In the genomic region with DNA sequence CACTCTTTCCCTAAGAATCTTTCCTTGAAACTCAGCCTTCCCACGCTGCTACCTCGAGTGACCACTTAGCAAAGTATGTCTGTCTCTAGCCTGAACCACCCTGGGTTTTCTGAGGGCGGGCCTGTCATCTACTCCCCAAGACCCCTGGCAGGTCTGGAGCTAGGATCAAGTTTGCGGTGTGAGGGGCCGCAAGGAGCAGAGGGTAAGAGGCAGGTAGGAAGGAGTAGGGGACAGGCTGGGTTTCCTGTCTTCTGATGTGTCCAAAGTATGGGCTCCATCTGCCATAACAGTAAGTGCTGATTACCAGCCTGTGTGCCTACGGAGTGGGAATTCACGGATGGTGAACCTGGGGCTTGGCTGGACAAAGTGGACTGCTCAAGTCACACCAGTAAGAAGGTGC, we compare ENCODE assay signal across 1 cellular context.
TF ChIP-seq lines count a peak whose summit lies in the region.

No MANE protein-coding gene starts in this region.

TF ChIP-seq in HepG2, 621 proteins besides CTCF, POLR2A, EP300 and RAD21:
- TF ChIP-seq ZNF878 (CRISPR knock-in tag; IDR thresholded peaks at IDR 0.05) = no peak
- TF ChIP-seq FOXC1 (CRISPR knock-in tag; IDR thresholded peaks at IDR 0.05; ENCODE audit: borderline replicate concordance) = peak; percentile 45; the same call in 1 of the 2 replicates
- no peak for TF ChIP-seq HNRNPL (IDR thresholded peaks at IDR 0.05; ENCODE audit: low read depth, low read length)
- TF ChIP-seq ZFP41 (CRISPR knock-in tag; IDR thresholded peaks at IDR 0.05; ENCODE audit: borderline replicate concordance) = 0 out of 2 replicates have a peak, but pooled peaks have one; percentile 51
- no peak for TF ChIP-seq SOX5 (CRISPR knock-in tag; IDR thresholded peaks at IDR 0.05; ENCODE audit: borderline replicate concordance)
- TF ChIP-seq, protein P1, sequence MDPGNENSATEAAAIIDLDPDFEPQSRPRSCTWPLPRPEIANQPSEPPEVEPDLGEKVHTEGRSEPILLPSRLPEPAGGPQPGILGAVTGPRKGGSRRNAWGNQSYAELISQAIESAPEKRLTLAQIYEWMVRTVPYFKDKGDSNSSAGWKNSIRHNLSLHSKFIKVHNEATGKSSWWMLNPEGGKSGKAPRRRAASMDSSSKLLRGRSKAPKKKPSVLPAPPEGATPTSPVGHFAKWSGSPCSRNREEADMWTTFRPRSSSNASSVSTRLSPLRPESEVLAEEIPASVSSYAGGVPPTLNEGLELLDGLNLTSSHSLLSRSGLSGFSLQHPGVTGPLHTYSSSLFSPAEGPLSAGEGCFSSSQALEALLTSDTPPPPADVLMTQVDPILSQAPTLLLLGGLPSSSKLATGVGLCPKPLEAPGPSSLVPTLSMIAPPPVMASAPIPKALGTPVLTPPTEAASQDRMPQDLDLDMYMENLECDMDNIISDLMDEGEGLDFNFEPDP (CRISPR knock-in tag; conservative IDR thresholded peaks at IDR 0.05) = no peak
- no peak for TF ChIP-seq ZNF883 (CRISPR knock-in tag; IDR thresholded peaks at IDR 0.05; ENCODE audit: not compliant biosample characterization)
- TF ChIP-seq, protein P2, sequence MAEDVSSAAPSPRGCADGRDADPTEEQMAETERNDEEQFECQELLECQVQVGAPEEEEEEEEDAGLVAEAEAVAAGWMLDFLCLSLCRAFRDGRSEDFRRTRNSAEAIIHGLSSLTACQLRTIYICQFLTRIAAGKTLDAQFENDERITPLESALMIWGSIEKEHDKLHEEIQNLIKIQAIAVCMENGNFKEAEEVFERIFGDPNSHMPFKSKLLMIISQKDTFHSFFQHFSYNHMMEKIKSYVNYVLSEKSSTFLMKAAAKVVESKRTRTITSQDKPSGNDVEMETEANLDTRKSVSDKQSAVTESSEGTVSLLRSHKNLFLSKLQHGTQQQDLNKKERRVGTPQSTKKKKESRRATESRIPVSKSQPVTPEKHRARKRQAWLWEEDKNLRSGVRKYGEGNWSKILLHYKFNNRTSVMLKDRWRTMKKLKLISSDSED (CRISPR knock-in tag; IDR thresholded peaks at IDR 0.05) = no peak
- no peak for TF ChIP-seq ESRRA (CRISPR knock-in tag; IDR thresholded peaks at IDR 0.05; ENCODE audit: low read depth)
- TF ChIP-seq, protein P3, sequence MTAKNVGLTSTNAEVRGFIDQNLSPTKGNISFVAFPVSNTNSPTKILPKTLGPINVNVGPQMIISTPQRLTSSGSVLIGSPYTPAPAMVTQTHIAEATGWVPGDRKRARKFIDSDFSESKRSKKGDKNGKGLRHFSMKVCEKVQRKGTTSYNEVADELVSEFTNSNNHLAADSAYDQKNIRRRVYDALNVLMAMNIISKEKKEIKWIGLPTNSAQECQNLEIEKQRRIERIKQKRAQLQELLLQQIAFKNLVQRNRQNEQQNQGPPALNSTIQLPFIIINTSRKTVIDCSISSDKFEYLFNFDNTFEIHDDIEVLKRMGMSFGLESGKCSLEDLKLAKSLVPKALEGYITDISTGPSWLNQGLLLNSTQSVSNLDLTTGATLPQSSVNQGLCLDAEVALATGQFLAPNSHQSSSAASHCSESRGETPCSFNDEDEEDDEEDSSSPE (CRISPR knock-in tag; IDR thresholded peaks at IDR 0.05) = no peak
- no peak for TF ChIP-seq SOX13 (IDR thresholded peaks at IDR 0.05)
- no peak for TF ChIP-seq SOX13 (CRISPR knock-in tag; conservative IDR thresholded peaks at IDR 0.05 in 1 of 2, IDR thresholded peaks at IDR 0.05 in 1 of 2)
- TF ChIP-seq, protein P4, sequence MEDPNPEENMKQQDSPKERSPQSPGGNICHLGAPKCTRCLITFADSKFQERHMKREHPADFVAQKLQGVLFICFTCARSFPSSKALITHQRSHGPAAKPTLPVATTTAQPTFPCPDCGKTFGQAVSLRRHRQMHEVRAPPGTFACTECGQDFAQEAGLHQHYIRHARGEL (CRISPR knock-in tag; IDR thresholded peaks at IDR 0.05) = no peak
- TF ChIP-seq MZF1 (CRISPR knock-in tag; IDR thresholded peaks at IDR 0.05; ENCODE audit: borderline replicate concordance) = no peak
